15 cellular contexts compared by ENCODE assay signal in the genomic region with DNA sequence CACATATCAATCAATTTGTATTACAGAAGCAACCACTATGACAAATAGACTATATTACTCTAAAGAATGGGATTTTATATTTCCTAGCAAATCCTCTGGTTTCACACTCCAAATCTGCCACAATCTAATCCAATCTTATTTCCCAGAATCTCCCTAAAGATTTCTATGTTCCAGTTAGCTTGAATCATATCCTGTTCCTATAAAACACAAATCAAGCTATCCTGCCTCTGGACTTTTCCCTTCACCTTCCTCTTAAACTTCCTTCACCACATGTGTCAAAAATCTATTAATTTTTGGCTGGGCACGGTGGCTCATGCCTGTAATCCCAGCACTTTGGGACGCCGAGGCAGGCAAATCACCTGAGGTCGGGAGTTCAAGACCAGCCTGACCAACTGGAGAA. TPM values are rescaled to one million over a fixed set of nuclear protein-coding genes. Genes with fewer than 3 reads are reported as not detected.
DNase-seq lines count a peak whose midpoint lies in the region; ATAC-seq and TF ChIP-seq lines count a peak whose summit lies in the region.
"Had no signal": no experiment of that assay in that cellular context is flagged by ENCODE, and none has a peak within 500 bp of the region (broad histone marks: within the 10 kb centered on the region; RNA-seq: fewer than 3 reads in every experiment).

No MANE protein-coding gene starts in this region.

- H3K36me3 Mint-ChIP-seq in endothelial cell (ENCODE audit: low read depth, unreplicated experiment), result no peaks in the 10 kb centered on the region

- H3K27me3 ChIP-seq in skeletal muscle tissue (ENCODE audit: control insufficient read depth in 3 of 3, insufficient read depth in 3 of 3, low read length in 3 of 3), result no peaks in the 10 kb centered on the region

- H3K27me3 Mint-ChIP-seq in endothelial cell (ENCODE audit: unreplicated experiment), result peaks cover 2% of the 10 kb centered on the region
- H3K27me3 Mint-ChIP-seq: B cell; CD4-positive, alpha-beta T cell had no signal

- H3K27ac ChIP-seq in skeletal muscle tissue (ENCODE audit: low read depth, low read length), result peak overlapping the region; percentile 36
- H3K27ac ChIP-seq: HL-60 had no signal

- H3K4me3 Mint-ChIP-seq in endothelial cell (ENCODE audit: unreplicated experiment), result no peak overlapping the region
- H3K4me3 Mint-ChIP-seq: B cell; CD4-positive, alpha-beta T cell had no signal

- intact Hi-C loops in posterior vena cava (cut with DNase I), result no loop called here

- peak overlapping the region; percentile 48 for H3K27ac Mint-ChIP-seq in endothelial cell (ENCODE audit: unreplicated experiment)
- H3K27ac Mint-ChIP-seq: B cell; CD4-positive, alpha-beta T cell had no signal

- no peak overlapping the region for H3K4me3 ChIP-seq in skeletal muscle tissue (ENCODE audit: low read length in 3 of 3)

- peaks cover 7 to 23% (median 15%) of the 10 kb centered on the region in 3 donors for H3K4me1 ChIP-seq in skeletal muscle tissue (ENCODE audit: control insufficient read depth in 3 of 3, insufficient read depth in 3 of 3, low read length in 3 of 3)

- H3K9ac ChIP-seq in skeletal muscle tissue (ENCODE audit: low read depth in 1 of 3, low read length in 3 of 3), result peak overlapping the region in 1 of 3 donors; percentile 23

- no peaks in the 10 kb centered on the region for H3K9me3 Mint-ChIP-seq in endothelial cell (ENCODE audit: unreplicated experiment)
- H3K9me3 Mint-ChIP-seq: CD4-positive, alpha-beta T cell had no signal

- H3K36me3 ChIP-seq in skeletal muscle tissue (ENCODE audit: control insufficient read depth in 3 of 3, insufficient read depth in 3 of 3, low read length in 3 of 3), result no peaks in the 10 kb centered on the region

- H3K4me1 Mint-ChIP-seq in endothelial cell (ENCODE audit: unreplicated experiment), result peaks cover 69% of the 10 kb centered on the region

- H3K9me3 ChIP-seq in skeletal muscle tissue (ENCODE audit: control insufficient read depth in 3 of 3, low read length in 3 of 3), result no peaks in the 10 kb centered on the region

- DNase-seq in EH (ENCODE audit: low read depth) (peak; percentile 18), HT1080 (ENCODE audit: low read depth) (peak; percentile 10), endothelial cell (ENCODE audit: low spot score) (no peak), posterior vena cava (ENCODE audit: low spot score) (no peak), mucosa of gallbladder (ENCODE audit: low spot score) (no peak)
- DNase-seq: C1 segment of cervical spinal cord; CD4-positive, alpha-beta T cell; DMS153; DMS79 treated with DMSO at 0.1 percent for 48 hours; GDM1 had no signal

- ATAC-seq in GM19467 (IDR thresholded peaks at IDR 0.05; ENCODE audit: unreplicated experiment), result no peak
- ATAC-seq: HCT116 had no signal

- TF ChIP-seq CTCF in endothelial cell (IDR thresholded peaks at IDR 0.05; ENCODE audit: unreplicated experiment), result no peak

RNA-seq across cellular contexts. Expression of gene PIK3C2A, which starts 50.0 kb away (rescaled TPM):
- total RNA-seq in HT1080 (2014; rRNA removed; shearing (Covaris generic)), result 12.0 and 13.6 TPM in 2 replicates
- polyA plus RNA-seq in HT1080 (2015; cell fraction: cytosol; rRNA removed), result 8.6 and 13.2 TPM in 2 replicates
- 26.7 and 28.7 TPM in 2 replicates for polyA plus RNA-seq in HT1080 (2015; cell fraction: nucleus; rRNA removed)
- 84.6 TPM for total RNA-seq in endothelial cell (ENCODE audit: unreplicated experiment)
- total RNA-seq in skeletal muscle tissue, result 19.3 TPM
- 10 to 100 TPM; 75.9 to 82.0 TPM for total RNA-seq in posterior vena cava
- 83.7 TPM for total RNA-seq in mucosa of gallbladder

Comparison
In these comparisons a context has a peak if more than half of its experiments do, and no peak if none do; other contexts are left out.
1. DNase-seq: peak in EH (single experiment) and HT1080 (single experiment); none in endothelial cell (single experiment), posterior vena cava (single experiment) and mucosa of gallbladder (single experiment).